Comparison of ENCODE assay signal across 19 cellular contexts in the genomic region with DNA sequence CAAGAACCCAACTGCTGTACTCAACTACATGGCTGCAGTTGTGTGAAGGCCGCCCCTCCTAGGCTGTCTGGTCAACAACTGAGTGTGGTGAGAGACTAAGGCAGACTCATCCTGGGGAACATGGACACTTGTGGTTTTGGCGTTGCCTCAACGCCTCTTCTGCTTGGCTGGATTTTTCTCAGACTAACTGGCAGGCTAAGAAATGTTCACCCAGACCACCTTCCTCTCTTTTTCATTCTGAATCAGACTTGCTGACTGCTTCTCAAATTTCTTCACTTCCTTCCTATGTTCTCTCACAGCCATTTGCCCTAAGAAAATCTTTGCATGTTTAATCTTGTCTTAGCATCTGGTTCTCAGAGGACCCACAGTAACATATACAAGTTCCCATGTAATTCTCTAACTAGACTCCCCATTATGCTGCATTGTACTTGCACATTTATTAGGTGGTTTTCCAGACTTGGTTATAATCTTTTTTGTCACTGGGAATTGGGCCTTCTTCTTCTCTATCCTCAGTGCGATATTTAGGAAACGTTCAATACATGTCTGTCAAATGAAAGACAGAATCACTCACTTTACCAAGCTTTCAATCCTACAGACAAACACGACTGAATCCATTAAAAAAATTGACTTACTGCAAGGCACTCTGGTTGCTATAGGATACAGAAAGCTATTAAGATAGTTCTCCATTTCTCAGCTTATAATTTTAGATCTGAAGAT.
DNase-seq lines count a peak whose midpoint lies in the region; ATAC-seq, FAIRE-seq and TF ChIP-seq lines count a peak whose summit lies in the region.
"Had no signal": no experiment of that assay in that cellular context is flagged by ENCODE, and none has a peak within 500 bp of the region (broad histone marks: within the 10 kb centered on the region; RNA-seq: fewer than 3 reads in every experiment).

No MANE protein-coding gene starts in this region.

- H2BK15ac ChIP-seq in mesenchymal stem cell (ENCODE audit: low read depth, poor library complexity, severe bottlenecking): no peak overlapping the region

- no peak overlapping the region for H3K27ac ChIP-seq in astrocyte (ENCODE audit: low read depth, low read length)
- no peak overlapping the region for H3K27ac ChIP-seq in mesenchymal stem cell (ENCODE audit: low read length, poor library complexity, severe bottlenecking)
- H3K27ac ChIP-seq: heart right ventricle, thyroid gland had no signal

- H2BK5ac ChIP-seq in mesenchymal stem cell (ENCODE audit: low read depth, low read length, poor library complexity, severe bottlenecking): no peak overlapping the region

- no peak overlapping the region for H3K4me3 Mint-ChIP-seq in astrocyte (ENCODE audit: unreplicated experiment)
- H3K4me3 Mint-ChIP-seq: activated naive CD4-positive, alpha-beta T cell treated with anti-CD3 and anti-CD28 coated beads for 36 hours had no signal

- H3K4ac ChIP-seq in mesenchymal stem cell (ENCODE audit: low read depth in 1 of 2, low read length in 2 of 2): peak overlapping the region in 1 of 2 experiments; percentile 59

- H3K4me3 ChIP-seq in astrocyte (ENCODE audit: insufficient read depth, low read depth, low read length) (no peak overlapping the region), mesenchymal stem cell (ENCODE audit: insufficient read depth in 1 of 2, low read depth in 1 of 2, low read length in 2 of 2) (no peak overlapping the region)
- H3K4me3 ChIP-seq: heart right ventricle, thyroid gland had no signal

- peak overlapping the region; percentile 77 for H4K91ac ChIP-seq in mesenchymal stem cell (ENCODE audit: low read length)

- H3K4me2 ChIP-seq in astrocyte (ENCODE audit: low read length) (no peak overlapping the region), mesenchymal stem cell (ENCODE audit: low read length, poor library complexity, severe bottlenecking) (no peak overlapping the region)

- TF ChIP-seq CTCF in astrocyte (IDR thresholded peaks at IDR 0.05; ENCODE audit: insufficient read depth, low read depth, low read length) (no peak), D721Med (IDR thresholded peaks at IDR 0.05; ENCODE audit: insufficient read depth, missing control alignments) (no peak)

- H3K27me3 Mint-ChIP-seq in astrocyte (ENCODE audit: low read depth, unreplicated experiment): no peaks in the 10 kb centered on the region
- H3K27me3 Mint-ChIP-seq: progenitor cell of endocrine pancreas had no signal

- no peak overlapping the region for H2BK120ac ChIP-seq in mesenchymal stem cell (ENCODE audit: low read depth, low read length)

- H3K9ac ChIP-seq in astrocyte (ENCODE audit: low read length): no peak overlapping the region
- H3K9ac ChIP-seq in mesenchymal stem cell (ENCODE audit: low read length): no peak overlapping the region

- H3K27me3 ChIP-seq in astrocyte (ENCODE audit: insufficient read depth, low read length): no peaks in the 10 kb centered on the region
- no peaks in the 10 kb centered on the region for H3K27me3 ChIP-seq in mesenchymal stem cell (ENCODE audit: control insufficient read depth in 1 of 2, insufficient read depth in 1 of 2, low read length in 2 of 2)
- H3K27me3 ChIP-seq: heart right ventricle, thyroid gland had no signal

- no peaks in the 10 kb centered on the region for H3K79me1 ChIP-seq in mesenchymal stem cell (replicated peaks; ENCODE audit: low read length, poor library complexity, severe bottlenecking)

- no peaks in the 10 kb centered on the region for H3K36me3 Mint-ChIP-seq in astrocyte (ENCODE audit: low read depth, unreplicated experiment)

- H3K79me2 ChIP-seq in astrocyte (ENCODE audit: insufficient read depth, low read length): no peaks in the 10 kb centered on the region

- H3K4me1 ChIP-seq in astrocyte (ENCODE audit: insufficient read depth, low read length): no peaks in the 10 kb centered on the region
- H3K4me1 ChIP-seq in mesenchymal stem cell (ENCODE audit: control insufficient read depth, insufficient read depth, low read depth, low read length): peaks cover 2% of the 10 kb centered on the region
- H3K4me1 ChIP-seq: heart right ventricle, thyroid gland had no signal

- peak overlapping the region; percentile 12 to 92 for H2BK12ac ChIP-seq in mesenchymal stem cell (ENCODE audit: low read length in 2 of 2)

- no peaks in the 10 kb centered on the region for H3K9me3 Mint-ChIP-seq in astrocyte (ENCODE audit: unreplicated experiment)

- H4K8ac ChIP-seq in mesenchymal stem cell (ENCODE audit: low read length): no peak overlapping the region

- FAIRE-seq in astrocyte (lab: Jason Lieb, UNC): no peak
- no peak for FAIRE-seq in D721Med (lab: Jason Lieb, UNC)
- FAIRE-seq: endometrium had no signal

- H3K23ac ChIP-seq in mesenchymal stem cell (ENCODE audit: low read length in 2 of 2): no peak overlapping the region

- H2AK5ac ChIP-seq in mesenchymal stem cell (ENCODE audit: low read length, severe bottlenecking): no peak overlapping the region

- no peak overlapping the region for H3K27ac Mint-ChIP-seq in astrocyte (ENCODE audit: unreplicated experiment)
- H3K27ac Mint-ChIP-seq: activated naive CD4-positive, alpha-beta T cell treated with anti-CD3 and anti-CD28 coated beads for 36 hours had no signal

- H3K9me3 ChIP-seq in astrocyte (ENCODE audit: insufficient read depth, low read depth, low read length) (no peaks in the 10 kb centered on the region), mesenchymal stem cell (ENCODE audit: control insufficient read depth, low read length) (no peaks in the 10 kb centered on the region)
- H3K9me3 ChIP-seq: heart right ventricle, thyroid gland had no signal

- peak overlapping the region in 1 of 2 experiments; percentile 61 for H3K18ac ChIP-seq in mesenchymal stem cell (ENCODE audit: low read depth in 1 of 2, low read length in 2 of 2)

- no peak overlapping the region for H2AFZ ChIP-seq in astrocyte (ENCODE audit: low read depth, low read length)
- no peak overlapping the region for H2AFZ ChIP-seq in mesenchymal stem cell (ENCODE audit: low read depth, low read length)

- DNase-seq in KBM-7 (peak; percentile 7), astrocyte (ENCODE audit: low read depth) (peak; percentile 45), mesenchymal stem cell (peak; percentile 26), ecto neural progenitor cell (ENCODE audit: low spot score) (no peak), NCI-H1694 treated with DMSO at 0.1 percent for 48 hours (lab: John Stamatoyannopoulos, UW) (no peak), D721Med (ENCODE audit: insufficient read length, low spot score) (no peak), NCI-H1105 treated with DMSO at 0.1 percent for 48 hours (lab: John Stamatoyannopoulos, UW) (no peak)
- DNase-seq: activated CD8-positive, alpha-beta memory T cell treated with anti-CD3 and anti-CD28 coated beads, Interleukin-2, amount 50 U/mL, for 4 hours; activated naive CD4-positive, alpha-beta T cell treated with anti-CD3 and anti-CD28 coated beads for 36 hours; C1 segment of cervical spinal cord; DND-41; heart right ventricle; left cardiac atrium; PC-3; stimulated activated CD4-positive, alpha-beta T cell treated with anti-CD3 and anti-CD28 coated beads, Interleukin-2, amount 100 ng/mL, for 24 hours; thyroid gland had no signal

- H3K36me3 ChIP-seq in astrocyte (ENCODE audit: insufficient read depth, low read length) (no peaks in the 10 kb centered on the region), mesenchymal stem cell (ENCODE audit: control insufficient read depth in 1 of 2, insufficient read depth in 2 of 2, low read depth in 1 of 2, low read length in 2 of 2) (no peaks in the 10 kb centered on the region)
- H3K36me3 ChIP-seq: heart right ventricle, thyroid gland had no signal

- 95% methylated on average over 5 of the region's 6 CpGs for WGBS in mesenchymal stem cell

- H3K4me1 Mint-ChIP-seq in astrocyte (ENCODE audit: low read depth, unreplicated experiment): peaks cover 7% of the 10 kb centered on the region

- ATAC-seq in GM19023 (IDR thresholded peaks at IDR 0.05; ENCODE audit: unreplicated experiment): peak; percentile 45
- ATAC-seq: heart right ventricle, left cardiac atrium, PC-3 had no signal

- peak overlapping the region in 1 of 2 experiments; percentile 87 for H3K14ac ChIP-seq in mesenchymal stem cell (ENCODE audit: low read length in 2 of 2)

- no peaks in the 10 kb centered on the region for H4K20me1 ChIP-seq in astrocyte (ENCODE audit: insufficient read depth, low read length)

- in situ Hi-C loops in KBM-7 (cut with MboI; ENCODE audit: low pct_unique_long_range_greater_than_20kb, low sequenced_read_pairs): no loop called here

Comparison
In these comparisons a context has a peak if more than half of its experiments do, and no peak if none do; other contexts are left out.
1. DNase-seq: peak in KBM-7 (single experiment), astrocyte (single experiment) and mesenchymal stem cell (single experiment); none in ecto neural progenitor cell (single experiment), NCI-H1694 treated with DMSO at 0.1 percent for 48 hours (single experiment), D721Med (single experiment) and NCI-H1105 treated with DMSO at 0.1 percent for 48 hours (single experiment).